ENCODE assay signal across 1 cellular context in genomic region chr1:214318956-214319355, GRCh38.
TF ChIP-seq lines count a peak whose summit lies in the region.

No MANE protein-coding gene starts in this region.

TF ChIP-seq in HepG2, 621 proteins besides CTCF, POLR2A, EP300 and RAD21 (continued from another document):
- no peak for TF ChIP-seq ZNF768 (CRISPR knock-in tag; IDR thresholded peaks at IDR 0.05)
- TF ChIP-seq ZNF326 (CRISPR knock-in tag; IDR thresholded peaks at IDR 0.05; ENCODE audit: borderline replicate concordance) = no peak
- no peak for TF ChIP-seq ZNF543 (CRISPR knock-in tag; IDR thresholded peaks at IDR 0.05)
- TF ChIP-seq, protein P1, sequence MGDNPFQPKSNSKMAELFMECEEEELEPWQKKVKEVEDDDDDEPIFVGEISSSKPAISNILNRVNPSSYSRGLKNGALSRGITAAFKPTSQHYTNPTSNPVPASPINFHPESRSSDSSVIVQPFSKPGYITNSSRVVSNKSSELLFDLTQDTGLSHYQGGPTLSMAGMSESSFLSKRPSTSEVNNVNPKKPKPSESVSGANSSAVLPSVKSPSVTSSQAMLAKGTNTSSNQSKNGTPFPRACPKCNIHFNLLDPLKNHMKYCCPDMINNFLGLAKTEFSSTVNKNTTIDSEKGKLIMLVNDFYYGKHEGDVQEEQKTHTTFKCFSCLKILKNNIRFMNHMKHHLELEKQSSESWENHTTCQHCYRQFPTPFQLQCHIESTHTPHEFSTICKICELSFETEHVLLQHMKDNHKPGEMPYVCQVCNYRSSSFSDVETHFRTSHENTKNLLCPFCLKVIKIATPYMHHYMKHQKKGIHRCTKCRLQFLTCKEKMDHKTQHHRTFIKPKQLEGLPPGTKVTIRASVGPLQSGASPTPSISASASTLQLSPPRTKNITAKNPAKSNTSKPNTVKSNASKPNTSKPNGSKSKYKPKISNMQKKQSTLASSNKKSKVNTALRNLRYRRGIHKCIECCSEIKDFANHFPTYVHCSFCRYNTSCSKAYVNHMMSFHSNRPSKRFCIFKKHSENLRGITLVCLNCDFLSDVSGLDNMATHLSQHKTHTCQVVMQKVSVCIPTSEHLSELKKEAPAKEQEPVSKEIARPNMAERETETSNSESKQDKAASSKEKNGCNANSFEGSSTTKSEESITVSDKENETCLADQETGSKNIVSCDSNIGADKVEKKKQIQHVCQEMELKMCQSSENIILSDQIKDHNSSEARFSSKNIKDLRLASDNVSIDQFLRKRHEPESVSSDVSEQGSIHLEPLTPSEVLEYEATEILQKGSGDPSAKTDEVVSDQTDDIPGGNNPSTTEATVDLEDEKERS (CRISPR knock-in tag; IDR thresholded peaks at IDR 0.05) = no peak
- TF ChIP-seq CREB1 (IDR thresholded peaks at IDR 0.05) = no peak
- TF ChIP-seq CREB1 (CRISPR knock-in tag; IDR thresholded peaks at IDR 0.05) = peak; percentile 51
- TF ChIP-seq ZBTB7B (CRISPR knock-in tag; IDR thresholded peaks at IDR 0.05) = no peak
- TF ChIP-seq TAF15 (IDR thresholded peaks at IDR 0.05; ENCODE audit: low read depth, low read length, poor library complexity, severe bottlenecking) = no peak
- TF ChIP-seq MIXL1 (CRISPR knock-in tag; IDR thresholded peaks at IDR 0.05) = peak; percentile 37; the same call in 1 of the 2 replicates
- no peak for TF ChIP-seq BHLHE40 (IDR thresholded peaks at IDR 0.05; ENCODE audit: low read length)
- no peak for TF ChIP-seq ZNF562 (CRISPR knock-in tag; IDR thresholded peaks at IDR 0.05; ENCODE audit: borderline replicate concordance)
- no peak for TF ChIP-seq SKI (IDR thresholded peaks at IDR 0.05; ENCODE audit: partially characterized antibody)
